In the genomic region with DNA sequence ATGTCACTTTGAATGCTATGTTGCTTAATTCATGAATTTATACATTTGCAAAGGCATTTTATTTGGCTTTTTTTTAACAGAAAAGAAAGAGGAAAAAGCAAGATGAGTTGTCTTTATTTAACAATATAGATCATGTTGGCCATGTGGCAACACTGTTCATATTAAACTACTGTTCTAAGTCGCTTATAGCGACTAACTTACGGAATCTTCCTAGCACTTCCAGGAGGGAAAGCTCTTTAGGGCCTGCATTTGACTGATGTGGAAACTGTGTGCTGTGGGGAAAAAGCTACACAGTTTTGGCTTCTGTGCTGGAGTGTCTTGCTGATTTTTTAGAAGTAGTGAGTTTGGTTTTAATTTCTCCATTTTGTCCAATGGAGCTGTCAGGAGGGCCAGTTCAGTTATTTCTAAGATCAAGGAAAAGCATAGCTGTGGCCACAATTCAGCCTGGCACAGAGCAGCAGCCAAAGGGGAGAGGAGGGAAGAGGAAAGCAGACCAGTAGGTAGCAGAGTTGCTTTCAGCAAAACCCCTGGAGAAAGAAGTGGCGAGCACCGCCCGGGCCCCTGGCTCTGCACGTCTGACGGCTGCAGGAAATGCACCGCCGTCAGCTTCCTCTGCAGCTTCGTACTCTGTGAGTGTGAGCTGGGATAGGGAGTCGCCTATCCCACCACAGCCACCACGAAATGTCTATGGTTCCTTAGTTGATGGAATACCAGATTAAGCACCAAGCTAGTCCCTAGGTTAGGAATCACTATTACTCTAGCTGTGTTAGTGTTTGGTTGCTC, we compare ENCODE assay signal across 8 cellular contexts.
DNase-seq lines count a peak whose midpoint lies in the region; ATAC-seq and TF ChIP-seq lines count a peak whose summit lies in the region.

No MANE protein-coding gene starts in this region.

- H3K27me3 ChIP-seq in DND-41 (ENCODE audit: insufficient read depth, low read length, poor library complexity), result peaks cover 7% of the 10 kb centered on the region
- no peaks in the 10 kb centered on the region for H3K27me3 ChIP-seq in ovary
- H3K27me3 ChIP-seq in PC-3 (ENCODE audit: low read length), result no peaks in the 10 kb centered on the region

- intact Hi-C loops in activated naive CD4-positive, alpha-beta T cell treated with anti-CD3 and anti-CD28 coated beads for 36 hours (cut with micrococcal nuclease), result loop anchor here (1.0 to 5.0 kb wide), 2 partner anchors 60 to 200 kb away; no protein-coding TSS in a partner anchor
- intact Hi-C loops in ovary (cut with DNase I) (no loop called here), PC-3 (cut with micrococcal nuclease) (no loop called here)

- no peak overlapping the region for H3K9ac ChIP-seq in DND-41 (ENCODE audit: low read depth, low read length)
- no peak overlapping the region for H3K9ac ChIP-seq in PC-3 (ENCODE audit: low read length)

- CTCF ChIA-PET in activated naive CD4-positive, alpha-beta T cell treated with anti-CD3 and anti-CD28 coated beads for 36 hours (lab: Charles Lee), result interaction anchor here (0.6 to 1.8 kb wide), 2 partner anchors 11 to 57 kb away, joined by 3 to 6 read pairs; no protein-coding TSS in a partner anchor
- CTCF ChIA-PET in PC-3 (lab: Charles Lee), result no interaction called here

- ATAC-seq in DND-41 (ENCODE audit: insufficient read depth, low read depth) (peak; percentile 87), HG03064 (IDR thresholded peaks at IDR 0.05; ENCODE audit: low read depth, unreplicated experiment) (peak; percentile 33), memory B cell (ENCODE audit: low read depth) (peak; percentile 49), SK-N-SH treated with all-trans-retinoic acid at 6 μM for 48 hours (no peak), PC-3 (no peak)

- H3K79me2 ChIP-seq in DND-41 (ENCODE audit: insufficient read depth, low read length) (no peaks in the 10 kb centered on the region), PC-3 (ENCODE audit: low read length) (no peaks in the 10 kb centered on the region)

- TF ChIP-seq EP300 in ovary (IDR thresholded peaks at IDR 0.05), result no peak

- no peaks in the 10 kb centered on the region for H3K36me3 Mint-ChIP-seq in activated naive CD4-positive, alpha-beta T cell treated with anti-CD3 and anti-CD28 coated beads for 36 hours (ENCODE audit: low read depth)
- H3K36me3 Mint-ChIP-seq in memory B cell, result no peaks in the 10 kb centered on the region

- no peaks in the 10 kb centered on the region for H4K20me1 ChIP-seq in DND-41 (ENCODE audit: insufficient read depth, low read length)
- H4K20me1 ChIP-seq in PC-3 (ENCODE audit: low read length), result no peaks in the 10 kb centered on the region

- no TSS peak for BruUV-seq in PC-3 (replicated peaks; lab: Mats Ljungman, UMichigan)

- peak; percentile 45 for DNase-seq in DND-41
- peak; percentile 40 for DNase-seq in activated naive CD4-positive, alpha-beta T cell treated with anti-CD3 and anti-CD28 coated beads for 36 hours
- DNase-seq in memory B cell (ENCODE audit: low spot score in 2 of 2), result peak in 1 of 2 donors; percentile 25
- no peak for DNase-seq in ovary
- no peak for DNase-seq in SHP77 treated with DMSO at 0.1 percent for 48 hours (lab: John Stamatoyannopoulos, UW)
- no peak for DNase-seq in PC-3

- no peaks in the 10 kb centered on the region for H3K9me3 ChIP-seq in DND-41 (ENCODE audit: insufficient read depth, low read length, severe bottlenecking)
- H3K9me3 ChIP-seq in ovary, result no peaks in the 10 kb centered on the region
- no peaks in the 10 kb centered on the region for H3K9me3 ChIP-seq in PC-3 (ENCODE audit: low read length)

- no peak for TF ChIP-seq CTCF in DND-41 (IDR thresholded peaks at IDR 0.05; ENCODE audit: borderline replicate concordance, extremely low read depth, low read length, poor library complexity, severe bottlenecking)
- no peak for TF ChIP-seq CTCF in ovary (IDR thresholded peaks at IDR 0.05)
- no peak for TF ChIP-seq CTCF in PC-3 (conservative IDR thresholded peaks at IDR 0.05; ENCODE audit: low read depth, low read length)

- peaks cover 9% of the 10 kb centered on the region; the same call in 1 of the 2 replicates for H3K4me1 ChIP-seq in DND-41 (ENCODE audit: insufficient read depth, low read length)
- peaks cover 4% of the 10 kb centered on the region for H3K4me1 ChIP-seq in ovary (ENCODE audit: insufficient read depth)
- peaks cover 22% of the 10 kb centered on the region for H3K4me1 ChIP-seq in PC-3 (ENCODE audit: insufficient read depth, low read length)

- no peaks in the 10 kb centered on the region for H3F3A ChIP-seq in PC-3 (ENCODE audit: low read length, unreplicated experiment)

- TF ChIP-seq POLR2A in ovary (IDR thresholded peaks at IDR 0.05), result no peak

- H2AFZ ChIP-seq in DND-41 (ENCODE audit: low read depth, low read length) (no peak overlapping the region), PC-3 (ENCODE audit: low read length) (no peak overlapping the region)

- H3K27ac Mint-ChIP-seq in activated naive CD4-positive, alpha-beta T cell treated with anti-CD3 and anti-CD28 coated beads for 36 hours, result no peak overlapping the region
- peak overlapping the region; percentile 82 for H3K27ac Mint-ChIP-seq in memory B cell

- H3K4me3 ChIP-seq in DND-41 (ENCODE audit: low read depth in 1 of 2, low read length in 2 of 2), result no peak overlapping the region
- H3K4me3 ChIP-seq in ovary, result no peak overlapping the region
- no peak overlapping the region for H3K4me3 ChIP-seq in PC-3 (ENCODE audit: low read length)

- no peak overlapping the region for H3K4me3 Mint-ChIP-seq in activated naive CD4-positive, alpha-beta T cell treated with anti-CD3 and anti-CD28 coated beads for 36 hours
- peak overlapping the region; percentile 78 for H3K4me3 Mint-ChIP-seq in memory B cell

- no peak overlapping the region for H3K27ac ChIP-seq in DND-41 (ENCODE audit: low read length)
- no peak overlapping the region for H3K27ac ChIP-seq in ovary
- H3K27ac ChIP-seq in PC-3 (ENCODE audit: low read length), result no peak overlapping the region

- POLR2A ChIA-PET in PC-3 (lab: Charles Lee; ENCODE audit: unreplicated experiment), result interaction anchor here (0.5 kb wide), 1 partner anchor 28 kb away, joined by 5 read pairs; no protein-coding TSS in a partner anchor

- H3K4me1 Mint-ChIP-seq in activated naive CD4-positive, alpha-beta T cell treated with anti-CD3 and anti-CD28 coated beads for 36 hours (ENCODE audit: low read depth), result peaks cover 17% of the 10 kb centered on the region
- H3K4me1 Mint-ChIP-seq in memory B cell, result peaks cover 33% of the 10 kb centered on the region

- no peaks in the 10 kb centered on the region for H3K9me3 Mint-ChIP-seq in activated naive CD4-positive, alpha-beta T cell treated with anti-CD3 and anti-CD28 coated beads for 36 hours
- H3K9me3 Mint-ChIP-seq in memory B cell, result no peaks in the 10 kb centered on the region

- H3K36me3 ChIP-seq in DND-41 (ENCODE audit: insufficient read depth, low read length) (no peaks in the 10 kb centered on the region), ovary (no peaks in the 10 kb centered on the region), PC-3 (ENCODE audit: low read depth, low read length) (0 out of 2 replicates have a peak, but pooled peaks cover 3% of the 10 kb centered on the region)

- WGBS in ovary, 3 donors, result 85 to 92% (median 86%) methylated on average over 13 of the region's 13 CpGs

- peak overlapping the region; percentile 31; the same call in 1 of the 2 replicates for H3K4me2 ChIP-seq in DND-41 (ENCODE audit: insufficient read depth, low read length)
- H3K4me2 ChIP-seq in PC-3 (ENCODE audit: low read length), result no peak overlapping the region

- H3K9me2 ChIP-seq in PC-3 (replicated peaks; ENCODE audit: low read length), result no peaks in the 10 kb centered on the region

- peaks cover 12% of the 10 kb centered on the region for H3K27me3 Mint-ChIP-seq in activated naive CD4-positive, alpha-beta T cell treated with anti-CD3 and anti-CD28 coated beads for 36 hours (ENCODE audit: low read depth)
- no peaks in the 10 kb centered on the region for H3K27me3 Mint-ChIP-seq in memory B cell

TF ChIP-seq in SK-N-SH treated with all-trans-retinoic acid at 6 μM for 48 hours, 23 proteins besides CTCF, POLR2A, EP300 and RAD21 (continues in another document):
- TF ChIP-seq PPARA (CRISPR knock-in tag; IDR thresholded peaks at IDR 0.05; ENCODE audit: borderline replicate concordance) (no peak), ARNTL (CRISPR knock-in tag; IDR thresholded peaks at IDR 0.05; ENCODE audit: borderline replicate concordance, low read depth) (no peak), ZNF565 (CRISPR knock-in tag; conservative IDR thresholded peaks at IDR 0.05; ENCODE audit: low read depth) (no peak), OSR1 (CRISPR knock-in tag; IDR thresholded peaks at IDR 0.05) (no peak), CSDC2 (CRISPR knock-in tag; IDR thresholded peaks at IDR 0.05) (no peak), ZNF70 (CRISPR knock-in tag; IDR thresholded peaks at IDR 0.05) (no peak), ISL1 (CRISPR knock-in tag; IDR thresholded peaks at IDR 0.05) (no peak), ZFP30 (CRISPR knock-in tag; IDR thresholded peaks at IDR 0.05) (no peak), GLIS3 (CRISPR knock-in tag; IDR thresholded peaks at IDR 0.05) (no peak), CREB5 (CRISPR knock-in tag; IDR thresholded peaks at IDR 0.05; ENCODE audit: low read depth) (no peak), SNAI2 (CRISPR knock-in tag; IDR thresholded peaks at IDR 0.05) (no peak)
- TF ChIP-seq, protein P1, sequence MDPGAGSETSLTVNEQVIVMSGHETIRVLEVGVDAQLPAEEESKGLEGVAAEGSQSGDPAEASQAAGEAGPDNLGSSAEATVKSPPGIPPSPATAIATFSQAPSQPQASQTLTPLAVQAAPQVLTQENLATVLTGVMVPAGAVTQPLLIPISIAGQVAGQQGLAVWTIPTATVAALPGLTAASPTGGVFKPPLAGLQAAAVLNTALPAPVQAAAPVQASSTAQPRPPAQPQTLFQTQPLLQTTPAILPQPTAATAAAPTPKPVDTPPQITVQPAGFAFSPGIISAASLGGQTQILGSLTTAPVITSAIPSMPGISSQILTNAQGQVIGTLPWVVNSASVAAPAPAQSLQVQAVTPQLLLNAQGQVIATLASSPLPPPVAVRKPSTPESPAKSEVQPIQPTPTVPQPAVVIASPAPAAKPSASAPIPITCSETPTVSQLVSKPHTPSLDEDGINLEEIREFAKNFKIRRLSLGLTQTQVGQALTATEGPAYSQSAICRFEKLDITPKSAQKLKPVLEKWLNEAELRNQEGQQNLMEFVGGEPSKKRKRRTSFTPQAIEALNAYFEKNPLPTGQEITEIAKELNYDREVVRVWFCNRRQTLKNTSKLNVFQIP (CRISPR knock-in tag; IDR thresholded peaks at IDR 0.05; ENCODE audit: borderline replicate concordance, low read depth), result no peak

Comparison
In these comparisons a context has a peak if more than half of its experiments do, and no peak if none do; other contexts are left out.
1. ATAC-seq: peak in DND-41 (single experiment), HG03064 (single experiment) and memory B cell (single experiment); none in SK-N-SH treated with all-trans-retinoic acid at 6 μM for 48 hours (single experiment) and PC-3 (single experiment).
2. DNase-seq: peak in DND-41 (single experiment) and activated naive CD4-positive, alpha-beta T cell treated with anti-CD3 and anti-CD28 coated beads for 36 hours (single experiment); none in ovary (0 of 5), SHP77 treated with DMSO at 0.1 percent for 48 hours (single experiment) and PC-3 (single experiment).